Comparison of ENCODE assay signal across 9 cellular contexts in genomic region chr1:175673236-175674150, GRCh38.
DNase-seq lines count a peak whose midpoint lies in the region; ATAC-seq and TF ChIP-seq lines count a peak whose summit lies in the region.
"Had no signal": no experiment of that assay in that cellular context is flagged by ENCODE, and none has a peak within 500 bp of the region (broad histone marks: within the 10 kb centered on the region; RNA-seq: fewer than 3 reads in every experiment).

No MANE protein-coding gene starts in this region.

- CTCF ChIA-PET in PC-3 (lab: Charles Lee): no interaction called here

- DNase-seq in NCI-H2107 treated with DMSO at 0.1 percent for 48 hours (lab: John Stamatoyannopoulos, UW; ENCODE audit: unreplicated experiment): peak; percentile 26
- no peak for DNase-seq in NCI-H2107 (lab: John Stamatoyannopoulos, UW)
- DNase-seq in PC-3: peak; percentile 46
- DNase-seq in renal cortical epithelial cell (ENCODE audit: low read depth): peak; percentile 5
- DNase-seq in nephron progenitor cell: no peak
- DNase-seq in SJCRH30: no peak
- no peak for DNase-seq in suprapubic skin (ENCODE audit: low spot score in 2 of 2)

- H3K27me3 Mint-ChIP-seq in nephron progenitor cell (ENCODE audit: low read depth, poor library complexity): peaks cover 30% of the 10 kb centered on the region

- TF ChIP-seq CTCF in PC-3 (conservative IDR thresholded peaks at IDR 0.05; ENCODE audit: low read depth, low read length) (no peak), nephron progenitor cell (IDR thresholded peaks at IDR 0.05) (no peak), suprapubic skin (IDR thresholded peaks at IDR 0.05) (no peak)

- H3K79me2 ChIP-seq in PC-3 (ENCODE audit: low read length): no peaks in the 10 kb centered on the region

- 60% methylated on average over 7 of the region's 7 CpGs for WGBS in suprapubic skin

- H3F3A ChIP-seq in PC-3 (ENCODE audit: low read length, unreplicated experiment): no peaks in the 10 kb centered on the region

- no peaks in the 10 kb centered on the region for H3K9me2 ChIP-seq in PC-3 (replicated peaks; ENCODE audit: low read length)

- no peaks in the 10 kb centered on the region for H3K36me3 Mint-ChIP-seq in nephron progenitor cell (ENCODE audit: low read depth)

- no peaks in the 10 kb centered on the region for H4K20me1 ChIP-seq in PC-3 (ENCODE audit: low read length)

- H3K27me3 ChIP-seq in PC-3 (ENCODE audit: low read length) (no peaks in the 10 kb centered on the region; the same call in 1 of the 2 replicates), SJCRH30 (no peaks in the 10 kb centered on the region), suprapubic skin (peaks cover 14% of the 10 kb centered on the region)

- no peak overlapping the region for H3K9ac ChIP-seq in PC-3 (ENCODE audit: low read length)

- H3K4me3 Mint-ChIP-seq in nephron progenitor cell: no peak overlapping the region

- TF ChIP-seq EP300 in suprapubic skin (IDR thresholded peaks at IDR 0.05): no peak

- H3K27ac ChIP-seq in PC-3 (ENCODE audit: low read length) (no peak overlapping the region), SJCRH30 (no peak overlapping the region), suprapubic skin (no peak overlapping the region)
- H3K27ac ChIP-seq: A549 had no signal

- no peak overlapping the region for H3K27ac Mint-ChIP-seq in nephron progenitor cell

- POLR2A ChIA-PET in PC-3 (lab: Charles Lee; ENCODE audit: unreplicated experiment): no interaction called here

- ATAC-seq in HG02884 (IDR thresholded peaks at IDR 0.05; ENCODE audit: unreplicated experiment) (peak; percentile 89), PC-3 (peak; percentile 35; the same call in 1 of the 2 replicates)
- ATAC-seq: A549 had no signal

- H3K4me1 ChIP-seq in PC-3 (ENCODE audit: insufficient read depth, low read length): 0 out of 2 replicates have a peak, but pooled peaks cover 4% of the 10 kb centered on the region
- no peaks in the 10 kb centered on the region for H3K4me1 ChIP-seq in SJCRH30
- H3K4me1 ChIP-seq in suprapubic skin: no peaks in the 10 kb centered on the region
- H3K4me1 ChIP-seq: A549 had no signal

- intact Hi-C loops in PC-3 (cut with micrococcal nuclease): no loop called here

- H3K36me3 ChIP-seq in PC-3 (ENCODE audit: low read depth, low read length) (no peaks in the 10 kb centered on the region), SJCRH30 (no peaks in the 10 kb centered on the region), suprapubic skin (no peaks in the 10 kb centered on the region)

- peaks cover 12% of the 10 kb centered on the region for H3K4me1 Mint-ChIP-seq in nephron progenitor cell

- H3K9me3 ChIP-seq in PC-3 (ENCODE audit: low read length): no peaks in the 10 kb centered on the region
- H3K9me3 ChIP-seq in SJCRH30 (replicated peaks): no peaks in the 10 kb centered on the region
- no peaks in the 10 kb centered on the region for H3K9me3 ChIP-seq in suprapubic skin
- H3K9me3 ChIP-seq: A549 had no signal

- no TSS peak for BruUV-seq in PC-3 (replicated peaks; lab: Mats Ljungman, UMichigan)

- no peak overlapping the region for H2AFZ ChIP-seq in PC-3 (ENCODE audit: low read length)

- TF ChIP-seq POLR2A in suprapubic skin (IDR thresholded peaks at IDR 0.05): no peak

- H3K4me3 ChIP-seq in PC-3 (ENCODE audit: low read length) (no peak overlapping the region), SJCRH30 (no peak overlapping the region), suprapubic skin (no peak overlapping the region)
- H3K4me3 ChIP-seq: A549 had no signal

- no peaks in the 10 kb centered on the region for H3K9me3 Mint-ChIP-seq in nephron progenitor cell

- H3K4me2 ChIP-seq in PC-3 (ENCODE audit: low read length): no peak overlapping the region
- H3K4me2 ChIP-seq: A549 had no signal

Comparison
In these comparisons a context has a peak if more than half of its experiments do, and no peak if none do; other contexts are left out.
1. DNase-seq: peak in NCI-H2107 treated with DMSO at 0.1 percent for 48 hours (single experiment), PC-3 (single experiment) and renal cortical epithelial cell (single experiment); none in NCI-H2107 (single experiment), nephron progenitor cell (single experiment), SJCRH30 (0 of 2) and suprapubic skin (0 of 2).